In genomic region chr17:21517472-21518293, GRCh38 we compare ENCODE assay signal across 7 cellular contexts.
DNase-seq lines count a peak whose midpoint lies in the region; ATAC-seq, FAIRE-seq and TF ChIP-seq lines count a peak whose summit lies in the region.
"Not testable (repeated sequence)": the region's sequence is repeated elsewhere in the genome, so short reads cannot be mapped to it uniquely, and the experiment has no call there.

No MANE protein-coding gene starts in this region.

- not testable (repeated sequence) for H3K36me3 ChIP-seq in endodermal cell (ENCODE audit: control insufficient read depth, insufficient read depth, low read length)

- ATAC-seq in A549 = not testable (repeated sequence)

- not testable (repeated sequence) for H3K36me3 Mint-ChIP-seq in endodermal cell (ENCODE audit: low read depth); osteocyte (ENCODE audit: unreplicated experiment)

- H3K4me3 ChIP-seq in A549 = not testable (repeated sequence)
- H3K4me3 ChIP-seq in endodermal cell (ENCODE audit: low read length) = peak overlapping the region; percentile 48

- H3K4me1 Mint-ChIP-seq in endodermal cell = peaks cover 37% of the 10 kb centered on the region
- H3K4me1 Mint-ChIP-seq in osteocyte (ENCODE audit: unreplicated experiment) = not testable (repeated sequence)

- TF ChIP-seq RAD21 in A549 (conservative IDR thresholded peaks at IDR 0.05 in 1 of 2, IDR thresholded peaks at IDR 0.05 in 1 of 2) = not testable (repeated sequence)

- FAIRE-seq in A549 (lab: Jason Lieb, UNC) = peak; percentile 32

- H3K9me3 Mint-ChIP-seq in endodermal cell = peaks cover 24% of the 10 kb centered on the region
- not testable (repeated sequence) for H3K9me3 Mint-ChIP-seq in osteocyte (ENCODE audit: unreplicated experiment)

- DNase-seq in A549 (ENCODE audit: low read depth in 1 of 2, low spot score in 1 of 2) = not testable (repeated sequence)
- DNase-seq in KBM-7 (peak; percentile 60), NOMO-1 treated with DMSO at 0.1 percent for 48 hours (lab: John Stamatoyannopoulos, UW; ENCODE audit: unreplicated experiment) (peak; percentile 73), endodermal cell (peak; percentile 44), islet precursor cell (peak; percentile 68), osteocyte (ENCODE audit: extremely low spot score, unreplicated experiment) (peak; percentile 34)
- DNase-seq in activated CD8-positive, alpha-beta memory T cell treated with anti-CD3 and anti-CD28 coated beads for 24 hours = peak; percentile 19

- TF ChIP-seq EP300 in A549 (IDR thresholded peaks at IDR 0.05) = not testable (repeated sequence)

- not testable (repeated sequence) for H3K27me3 ChIP-seq in endodermal cell (ENCODE audit: control insufficient read depth, insufficient read depth, low read length, poor library complexity, severe bottlenecking)

- not testable (repeated sequence) for H3K9me3 ChIP-seq in A549; endodermal cell (ENCODE audit: control insufficient read depth, low read length)

- not testable (repeated sequence) for H3K4me1 ChIP-seq in A549
- peaks cover 19% of the 10 kb centered on the region for H3K4me1 ChIP-seq in endodermal cell (ENCODE audit: control insufficient read depth, insufficient read depth, low read length)

- not testable (repeated sequence) for H3K4me2 ChIP-seq in A549

- not testable (repeated sequence) for TF ChIP-seq POLR2A in A549 (IDR thresholded peaks at IDR 0.05; ENCODE audit: low read length)

- H3K27me3 Mint-ChIP-seq in endodermal cell (ENCODE audit: insufficient read depth) = not testable (repeated sequence)
- H3K27me3 Mint-ChIP-seq in osteocyte (ENCODE audit: unreplicated experiment) = peaks cover 42% of the 10 kb centered on the region

- CTCF ChIA-PET in A549 (lab: Yijun Ruan, JAX) = interaction anchor here (0.7 to 10.3 kb wide), 5 partner anchors 8 to 396 kb away, joined by 3 to 189 read pairs (median 3); no protein-coding TSS in a partner anchor

- WGBS in A549 (ENCODE audit: missing lambda C conversion rate) = 57% methylated on average over 11 of the region's 11 CpGs
- 80 to 83% methylated on average over 2 to 11 of the region's 11 CpGs for WGBS in endodermal cell (ENCODE audit: insufficient coverage in 1 of 2, insufficient read length in 1 of 2), 2 experiments

- not testable (repeated sequence) for H3K4me3 Mint-ChIP-seq in endodermal cell; osteocyte (ENCODE audit: unreplicated experiment)

- not testable (repeated sequence) for H3K9ac ChIP-seq in endodermal cell (ENCODE audit: extremely low read depth, low read length, poor library complexity, severe bottlenecking)

- POLR2A ChIA-PET in A549 (lab: Yijun Ruan, JAX) = not testable (repeated sequence)

- TF ChIP-seq CTCF in A549 (IDR thresholded peaks at IDR 0.05); endodermal cell (conservative IDR thresholded peaks at IDR 0.05); osteocyte (IDR thresholded peaks at IDR 0.05): not testable (repeated sequence)

- not testable (repeated sequence) for H3K27ac ChIP-seq in A549; endodermal cell (ENCODE audit: low read depth, low read length)

- peak overlapping the region; percentile 86 for H3K27ac Mint-ChIP-seq in endodermal cell
- not testable (repeated sequence) for H3K27ac Mint-ChIP-seq in osteocyte (ENCODE audit: unreplicated experiment)

- in situ Hi-C loops in KBM-7 (cut with MboI; ENCODE audit: low pct_unique_long_range_greater_than_20kb, low sequenced_read_pairs) = not testable (repeated sequence)
